In the genomic region with DNA sequence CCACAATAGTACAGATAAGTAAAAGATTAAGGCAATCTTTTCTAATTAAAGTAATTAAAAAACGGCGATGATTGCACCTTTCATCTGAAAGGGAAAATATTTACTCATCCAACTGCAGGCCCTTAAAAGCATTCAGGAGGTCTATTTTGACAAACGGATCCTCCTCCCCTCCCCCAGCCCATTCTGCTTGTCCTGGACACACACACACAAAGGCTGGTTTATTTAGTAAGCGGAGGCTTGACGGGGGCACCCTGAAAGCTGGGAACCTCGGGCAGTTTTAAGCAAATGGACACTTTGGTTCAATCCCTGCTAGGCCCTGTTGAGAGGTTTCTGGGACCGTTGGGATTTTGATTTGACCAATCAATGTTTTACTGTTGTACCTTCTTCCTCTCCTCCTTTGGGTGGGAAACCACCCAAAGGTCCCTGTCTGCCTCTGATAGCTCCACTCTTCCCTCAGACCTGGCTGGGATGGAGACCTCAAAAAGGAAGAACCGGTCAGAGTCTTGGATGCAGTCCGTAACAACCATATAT, we compare ENCODE assay signal across 1 cellular context.
TF ChIP-seq lines count a peak whose summit lies in the region.

No MANE protein-coding gene starts in this region.

TF ChIP-seq in HepG2, 621 proteins besides CTCF, POLR2A, EP300 and RAD21 (continued from another document and continues in another):
- 0 out of 2 replicates have a peak, but pooled peaks have one; percentile 23 for TF ChIP-seq ZNF747 (CRISPR knock-in tag; IDR thresholded peaks at IDR 0.05; ENCODE audit: borderline replicate concordance)
- TF ChIP-seq, protein P1, sequence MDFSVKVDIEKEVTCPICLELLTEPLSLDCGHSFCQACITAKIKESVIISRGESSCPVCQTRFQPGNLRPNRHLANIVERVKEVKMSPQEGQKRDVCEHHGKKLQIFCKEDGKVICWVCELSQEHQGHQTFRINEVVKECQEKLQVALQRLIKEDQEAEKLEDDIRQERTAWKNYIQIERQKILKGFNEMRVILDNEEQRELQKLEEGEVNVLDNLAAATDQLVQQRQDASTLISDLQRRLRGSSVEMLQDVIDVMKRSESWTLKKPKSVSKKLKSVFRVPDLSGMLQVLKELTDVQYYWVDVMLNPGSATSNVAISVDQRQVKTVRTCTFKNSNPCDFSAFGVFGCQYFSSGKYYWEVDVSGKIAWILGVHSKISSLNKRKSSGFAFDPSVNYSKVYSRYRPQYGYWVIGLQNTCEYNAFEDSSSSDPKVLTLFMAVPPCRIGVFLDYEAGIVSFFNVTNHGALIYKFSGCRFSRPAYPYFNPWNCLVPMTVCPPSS (IDR thresholded peaks at IDR 0.05), result no peak
- TF ChIP-seq ZNF234 (CRISPR knock-in tag; conservative IDR thresholded peaks at IDR 0.05), result no peak
- TF ChIP-seq ZFP37 (CRISPR knock-in tag; IDR thresholded peaks at IDR 0.05; ENCODE audit: borderline replicate concordance), result no peak
- TF ChIP-seq ZBTB38 (CRISPR knock-in tag; IDR thresholded peaks at IDR 0.05), result no peak
- TF ChIP-seq, protein P2, sequence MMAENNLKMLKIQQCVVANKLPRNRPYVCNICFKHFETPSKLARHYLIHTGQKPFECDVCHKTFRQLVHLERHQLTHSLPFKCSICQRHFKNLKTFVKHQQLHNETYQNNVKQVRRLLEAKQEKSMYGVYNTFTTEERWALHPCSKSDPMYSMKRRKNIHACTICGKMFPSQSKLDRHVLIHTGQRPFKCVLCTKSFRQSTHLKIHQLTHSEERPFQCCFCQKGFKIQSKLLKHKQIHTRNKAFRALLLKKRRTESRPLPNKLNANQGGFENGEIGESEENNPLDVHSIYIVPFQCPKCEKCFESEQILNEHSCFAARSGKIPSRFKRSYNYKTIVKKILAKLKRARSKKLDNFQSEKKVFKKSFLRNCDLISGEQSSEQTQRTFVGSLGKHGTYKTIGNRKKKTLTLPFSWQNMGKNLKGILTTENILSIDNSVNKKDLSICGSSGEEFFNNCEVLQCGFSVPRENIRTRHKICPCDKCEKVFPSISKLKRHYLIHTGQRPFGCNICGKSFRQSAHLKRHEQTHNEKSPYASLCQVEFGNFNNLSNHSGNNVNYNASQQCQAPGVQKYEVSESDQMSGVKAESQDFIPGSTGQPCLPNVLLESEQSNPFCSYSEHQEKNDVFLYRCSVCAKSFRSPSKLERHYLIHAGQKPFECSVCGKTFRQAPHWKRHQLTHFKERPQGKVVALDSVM (CRISPR knock-in tag; IDR thresholded peaks at IDR 0.05), result no peak
- TF ChIP-seq PAWR (CRISPR knock-in tag; IDR thresholded peaks at IDR 0.05; ENCODE audit: borderline replicate concordance), result no peak
- no peak for TF ChIP-seq HMGA1 (CRISPR knock-in tag; conservative IDR thresholded peaks at IDR 0.05)
- TF ChIP-seq NFKBIZ (CRISPR knock-in tag; IDR thresholded peaks at IDR 0.05), result no peak
- TF ChIP-seq RCOR2 (CRISPR knock-in tag; IDR thresholded peaks at IDR 0.05), result no peak
- TF ChIP-seq, protein P3, sequence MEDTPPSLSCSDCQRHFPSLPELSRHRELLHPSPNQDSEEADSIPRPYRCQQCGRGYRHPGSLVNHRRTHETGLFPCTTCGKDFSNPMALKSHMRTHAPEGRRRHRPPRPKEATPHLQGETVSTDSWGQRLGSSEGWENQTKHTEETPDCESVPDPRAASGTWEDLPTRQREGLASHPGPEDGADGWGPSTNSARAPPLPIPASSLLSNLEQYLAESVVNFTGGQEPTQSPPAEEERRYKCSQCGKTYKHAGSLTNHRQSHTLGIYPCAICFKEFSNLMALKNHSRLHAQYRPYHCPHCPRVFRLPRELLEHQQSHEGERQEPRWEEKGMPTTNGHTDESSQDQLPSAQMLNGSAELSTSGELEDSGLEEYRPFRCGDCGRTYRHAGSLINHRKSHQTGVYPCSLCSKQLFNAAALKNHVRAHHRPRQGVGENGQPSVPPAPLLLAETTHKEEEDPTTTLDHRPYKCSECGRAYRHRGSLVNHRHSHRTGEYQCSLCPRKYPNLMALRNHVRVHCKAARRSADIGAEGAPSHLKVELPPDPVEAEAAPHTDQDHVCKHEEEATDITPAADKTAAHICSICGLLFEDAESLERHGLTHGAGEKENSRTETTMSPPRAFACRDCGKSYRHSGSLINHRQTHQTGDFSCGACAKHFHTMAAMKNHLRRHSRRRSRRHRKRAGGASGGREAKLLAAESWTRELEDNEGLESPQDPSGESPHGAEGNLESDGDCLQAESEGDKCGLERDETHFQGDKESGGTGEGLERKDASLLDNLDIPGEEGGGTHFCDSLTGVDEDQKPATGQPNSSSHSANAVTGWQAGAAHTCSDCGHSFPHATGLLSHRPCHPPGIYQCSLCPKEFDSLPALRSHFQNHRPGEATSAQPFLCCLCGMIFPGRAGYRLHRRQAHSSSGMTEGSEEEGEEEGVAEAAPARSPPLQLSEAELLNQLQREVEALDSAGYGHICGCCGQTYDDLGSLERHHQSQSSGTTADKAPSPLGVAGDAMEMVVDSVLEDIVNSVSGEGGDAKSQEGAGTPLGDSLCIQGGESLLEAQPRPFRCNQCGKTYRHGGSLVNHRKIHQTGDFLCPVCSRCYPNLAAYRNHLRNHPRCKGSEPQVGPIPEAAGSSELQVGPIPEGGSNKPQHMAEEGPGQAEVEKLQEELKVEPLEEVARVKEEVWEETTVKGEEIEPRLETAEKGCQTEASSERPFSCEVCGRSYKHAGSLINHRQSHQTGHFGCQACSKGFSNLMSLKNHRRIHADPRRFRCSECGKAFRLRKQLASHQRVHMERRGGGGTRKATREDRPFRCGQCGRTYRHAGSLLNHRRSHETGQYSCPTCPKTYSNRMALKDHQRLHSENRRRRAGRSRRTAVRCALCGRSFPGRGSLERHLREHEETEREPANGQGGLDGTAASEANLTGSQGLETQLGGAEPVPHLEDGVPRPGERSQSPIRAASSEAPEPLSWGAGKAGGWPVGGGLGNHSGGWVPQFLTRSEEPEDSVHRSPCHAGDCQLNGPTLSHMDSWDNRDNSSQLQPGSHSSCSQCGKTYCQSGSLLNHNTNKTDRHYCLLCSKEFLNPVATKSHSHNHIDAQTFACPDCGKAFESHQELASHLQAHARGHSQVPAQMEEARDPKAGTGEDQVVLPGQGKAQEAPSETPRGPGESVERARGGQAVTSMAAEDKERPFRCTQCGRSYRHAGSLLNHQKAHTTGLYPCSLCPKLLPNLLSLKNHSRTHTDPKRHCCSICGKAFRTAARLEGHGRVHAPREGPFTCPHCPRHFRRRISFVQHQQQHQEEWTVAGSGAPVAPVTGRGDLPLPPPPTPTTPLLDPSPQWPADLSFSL (CRISPR knock-in tag; IDR thresholded peaks at IDR 0.05), result peak; percentile 41
- TF ChIP-seq REPIN1 (CRISPR knock-in tag; IDR thresholded peaks at IDR 0.05; ENCODE audit: borderline replicate concordance, low read depth), result no peak; the same call in 1 of the 2 replicates
- TF ChIP-seq HNF4G (IDR thresholded peaks at IDR 0.05; ENCODE audit: borderline replicate concordance, low read depth, low read length), result peak; percentile 36
- TF ChIP-seq HNF4G (CRISPR knock-in tag; IDR thresholded peaks at IDR 0.05; ENCODE audit: borderline replicate concordance, low read depth), result no peak
- no peak; the same call in 1 of the 2 replicates for TF ChIP-seq KAT8 (CRISPR knock-in tag; IDR thresholded peaks at IDR 0.05)
- no peak for TF ChIP-seq SP140L (CRISPR knock-in tag; IDR thresholded peaks at IDR 0.05; ENCODE audit: borderline replicate concordance)
- TF ChIP-seq ZSCAN30 (CRISPR knock-in tag; IDR thresholded peaks at IDR 0.05), result no peak
- TF ChIP-seq IRF2 (CRISPR knock-in tag; IDR thresholded peaks at IDR 0.05), result no peak
- TF ChIP-seq KIAA2018 (CRISPR knock-in tag; IDR thresholded peaks at IDR 0.05; ENCODE audit: borderline replicate concordance), result no peak
- TF ChIP-seq ATRX (CRISPR knock-in tag; IDR thresholded peaks at IDR 0.05; ENCODE audit: borderline replicate concordance), result no peak
- no peak for TF ChIP-seq ETV6 (CRISPR knock-in tag; conservative IDR thresholded peaks at IDR 0.05)
- TF ChIP-seq SMARCC2 (IDR thresholded peaks at IDR 0.05), result no peak
- TF ChIP-seq, protein P4, sequence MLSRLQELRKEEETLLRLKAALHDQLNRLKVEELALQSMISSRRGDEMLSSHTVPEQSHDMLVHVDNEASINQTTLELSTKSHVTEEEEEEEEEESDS (CRISPR knock-in tag; IDR thresholded peaks at IDR 0.05; ENCODE audit: borderline replicate concordance), result no peak
- TF ChIP-seq TARDBP (CRISPR knock-in tag; IDR thresholded peaks at IDR 0.05), result no peak
- TF ChIP-seq GFI1 (CRISPR knock-in tag; IDR thresholded peaks at IDR 0.05; ENCODE audit: borderline replicate concordance), result peak; percentile 45
- no peak for TF ChIP-seq RELA (CRISPR knock-in tag; IDR thresholded peaks at IDR 0.05)
- TF ChIP-seq ZNF138 (CRISPR knock-in tag; IDR thresholded peaks at IDR 0.05; ENCODE audit: low read depth), result no peak
- TF ChIP-seq POLR2AphosphoS2 (IDR thresholded peaks at IDR 0.05; ENCODE audit: low read depth, low read length), result no peak
- TF ChIP-seq RERE (CRISPR knock-in tag; IDR thresholded peaks at IDR 0.05; ENCODE audit: low read depth), result no peak
- TF ChIP-seq IRX3 (CRISPR knock-in tag; IDR thresholded peaks at IDR 0.05; ENCODE audit: borderline replicate concordance, low read depth), result no peak
